In genomic region chr19:33778089-33778791, GRCh38 we compare ENCODE assay signal across 8 cellular contexts. TPM values are rescaled to one million over a fixed set of nuclear protein-coding genes. Genes with fewer than 3 reads are reported as not detected.
DNase-seq lines count a peak whose midpoint lies in the region; ATAC-seq and TF ChIP-seq lines count a peak whose summit lies in the region.

No MANE protein-coding gene starts in this region.

- H3K27me3 ChIP-seq in kidney epithelial cell (ENCODE audit: control insufficient read depth, insufficient read depth, low read length), result peaks cover 31% of the 10 kb centered on the region

- no peaks in the 10 kb centered on the region for H3K36me3 ChIP-seq in kidney epithelial cell (ENCODE audit: control insufficient read depth, insufficient read depth, low read length)

- H3K4me3 ChIP-seq in cardiac fibroblast (replicated peaks in 1 of 2; ENCODE audit: low read depth in 2 of 2, low read length in 2 of 2) (no peak overlapping the region), kidney epithelial cell (ENCODE audit: low read depth, low read length) (no peak overlapping the region)

- TF ChIP-seq CTCF in cardiac fibroblast (IDR thresholded peaks at IDR 0.05; ENCODE audit: low read depth, low read length) (peak; percentile 97), kidney epithelial cell (IDR thresholded peaks at IDR 0.05; ENCODE audit: insufficient read depth, low read length, poor library complexity, severe bottlenecking) (peak; percentile 100)

- peak; percentile 82 for ATAC-seq in HG02981 (IDR thresholded peaks at IDR 0.05; ENCODE audit: unreplicated experiment)

- DNase-seq in NCI-H2081 (lab: John Stamatoyannopoulos, UW) (peak; percentile 38 to 56), NCI-H2081 treated with DMSO at 0.1 percent for 48 hours (lab: John Stamatoyannopoulos, UW) (no peak), NCI-H2171 (lab: John Stamatoyannopoulos, UW) (peak; percentile 64), cardiac fibroblast (ENCODE audit: low read depth in 2 of 2) (peak; percentile 77 to 78), kidney epithelial cell (ENCODE audit: low read depth) (no peak)
- DNase-seq in activated CD4-positive, CD25-positive, alpha-beta regulatory T cell treated with anti-CD3 and anti-CD28 coated beads, Interleukin-2, amount 50 U/mL, for 16 hours (ENCODE audit: low read depth, low spot score), result peak; percentile 63
- peak; percentile 87 to 94 for DNase-seq in stimulated activated CD4-positive, alpha-beta T cell treated with anti-CD3 and anti-CD28 coated beads, Interleukin-2, amount 100 ng/mL, for 48 hours

RNA-seq across cellular contexts. Expression of gene KCTD15, which starts 18.4 kb away (rescaled TPM):
- total RNA-seq in kidney epithelial cell, result 71.1 and 73.5 TPM in 2 replicates

Comparison
In these comparisons a context has a peak if more than half of its experiments do, and no peak if none do; other contexts are left out.
1. DNase-seq: peak in NCI-H2081 (2 of 2), NCI-H2171 (single experiment), activated CD4-positive, CD25-positive, alpha-beta regulatory T cell treated with anti-CD3 and anti-CD28 coated beads, Interleukin-2, amount 50 U/mL, for 16 hours (single experiment), cardiac fibroblast (2 of 2) and stimulated activated CD4-positive, alpha-beta T cell treated with anti-CD3 and anti-CD28 coated beads, Interleukin-2, amount 100 ng/mL, for 48 hours (2 of 2); none in NCI-H2081 treated with DMSO at 0.1 percent for 48 hours (single experiment) and kidney epithelial cell (single experiment).